ENCODE assay signal across 8 cellular contexts in genomic region chr10:101783736-101784118, GRCh38. TPM values are rescaled to one million over a fixed set of nuclear protein-coding genes. Genes with fewer than 3 reads are reported as not detected.
DNase-seq lines count a peak whose midpoint lies in the region; ATAC-seq and TF ChIP-seq lines count a peak whose summit lies in the region.

No MANE protein-coding gene starts in this region.

- peak overlapping the region; percentile 99 for H3K27ac Mint-ChIP-seq in T-helper 17 cell
- peak overlapping the region; percentile 99 for H3K27ac Mint-ChIP-seq in stimulated activated naive B cell treated with anti-CD40 and anti-IgM and Interleukin-4, amounts not matched to agents 10 μg/mL and 1 μg/mL and 100 μg/mL, for 72 hours

- H3K4me1 Mint-ChIP-seq in T-helper 17 cell: peaks cover 50% of the 10 kb centered on the region
- H3K4me1 Mint-ChIP-seq in stimulated activated naive B cell treated with anti-CD40 and anti-IgM and Interleukin-4, amounts not matched to agents 10 μg/mL and 1 μg/mL and 100 μg/mL, for 72 hours: peaks cover 47 to 76% of the 10 kb centered on the region in 2 donors

- no peaks in the 10 kb centered on the region for H3K9me3 ChIP-seq in T-helper 17 cell (ENCODE audit: control insufficient read depth, low read length, poor library complexity, severe bottlenecking)

- peak overlapping the region; percentile 99 for H3K4me3 Mint-ChIP-seq in T-helper 17 cell
- H3K4me3 Mint-ChIP-seq in stimulated activated naive B cell treated with anti-CD40 and anti-IgM and Interleukin-4, amounts not matched to agents 10 μg/mL and 1 μg/mL and 100 μg/mL, for 72 hours: peak overlapping the region; percentile 91 to 100

- H3K4me3 ChIP-seq in foreskin fibroblast (ENCODE audit: low read depth in 1 of 2, low read length in 2 of 2): peak overlapping the region; percentile 78 to 88

- H3K27me3 Mint-ChIP-seq in T-helper 17 cell: peaks cover 7% of the 10 kb centered on the region
- H3K27me3 Mint-ChIP-seq in stimulated activated naive B cell treated with anti-CD40 and anti-IgM and Interleukin-4, amounts not matched to agents 10 μg/mL and 1 μg/mL and 100 μg/mL, for 72 hours: peaks cover 5 to 6% of the 10 kb centered on the region in 2 donors

- H3K9me3 Mint-ChIP-seq in stimulated activated naive B cell treated with anti-CD40 and anti-IgM and Interleukin-4, amounts not matched to agents 10 μg/mL and 1 μg/mL and 100 μg/mL, for 72 hours: no peaks in the 10 kb centered on the region

- ATAC-seq in T-helper 17 cell: no peak
- ATAC-seq in stimulated activated naive B cell treated with anti-CD40 and anti-IgM and Interleukin-4, amounts not matched to agents 10 μg/mL and 1 μg/mL and 100 μg/mL, for 72 hours (replicated peaks): no peak
- no peak for ATAC-seq in GM21723 (IDR thresholded peaks at IDR 0.05; ENCODE audit: unreplicated experiment)

- TF ChIP-seq CTCF in foreskin fibroblast (IDR thresholded peaks at IDR 0.05; ENCODE audit: low read depth, low read length): no peak

- DNase-seq in NCI-H2227 treated with DMSO at 0.1 percent for 48 hours (lab: John Stamatoyannopoulos, UW) (peak; percentile 22), NCI-H2227 (lab: John Stamatoyannopoulos, UW; ENCODE audit: unreplicated experiment) (no peak), T-helper 17 cell (no peak), foreskin fibroblast (peak in 1 of 2 donors; percentile 59), NK-92 (lab: John Stamatoyannopoulos, UW; ENCODE audit: unreplicated experiment) (no peak), NCI-H1436 (lab: John Stamatoyannopoulos, UW) (no peak)
- DNase-seq in stimulated activated naive B cell treated with anti-CD40 and anti-IgM and Interleukin-4, amounts not matched to agents 10 μg/mL and 1 μg/mL and 100 μg/mL, for 72 hours: no peak

- H3K36me3 Mint-ChIP-seq in T-helper 17 cell (ENCODE audit: low read depth): peaks cover 8% of the 10 kb centered on the region
- H3K36me3 Mint-ChIP-seq in stimulated activated naive B cell treated with anti-CD40 and anti-IgM and Interleukin-4, amounts not matched to agents 10 μg/mL and 1 μg/mL and 100 μg/mL, for 72 hours: peaks cover 35 to 50% of the 10 kb centered on the region in 2 donors

RNA-seq across cellular contexts. Expression of gene NPM3, which starts 0.5 kb away (rescaled TPM):
- 10 to 100 TPM; 13.1 to 13.8 TPM for total RNA-seq in T-helper 17 cell

RNA-seq across cellular contexts. Expression of gene FGF8, which starts 7.8 kb away (rescaled TPM):
- not detected for total RNA-seq in T-helper 17 cell

RNA-seq across cellular contexts. Expression of gene OGA, which starts 34.5 kb away (rescaled TPM):
- 100 to 1,000 TPM; 411 to 421 TPM for total RNA-seq in T-helper 17 cell

RNA-seq across cellular contexts. Expression of gene KCNIP2, which starts 59.9 kb away (rescaled TPM):
- 1 to 10 TPM; 2.9 to 4.1 TPM for total RNA-seq in T-helper 17 cell
